ENCODE assay signal across 11 cellular contexts in genomic region chr6:55886185-55886836, GRCh38. TPM values are rescaled to one million over a fixed set of nuclear protein-coding genes. Genes with fewer than 3 reads are reported as not detected.
A peak's percentile ranks its signal among the peaks of the same experiment; 100 is the strongest.
DNase-seq lines count a peak whose midpoint lies in the region; ATAC-seq and TF ChIP-seq lines count a peak whose summit lies in the region.
"Had no signal": no experiment of that assay in that cellular context is flagged by ENCODE, and none has a peak within 500 bp of the region (broad histone marks: within the 10 kb centered on the region; RNA-seq: fewer than 3 reads in every experiment).

No MANE protein-coding gene starts in this region.

- H3K4me3 ChIP-seq in epithelial cell of esophagus (ENCODE audit: low read length): no peak overlapping the region

- peak; percentile 26 for TF ChIP-seq CTCF in epithelial cell of esophagus (IDR thresholded peaks at IDR 0.05; ENCODE audit: insufficient read depth, low read depth, low read length, missing control alignments)

- peak; percentile 2 for DNase-seq in NCI-H2107 treated with DMSO at 0.1 percent for 48 hours (lab: John Stamatoyannopoulos, UW; ENCODE audit: unreplicated experiment)
- DNase-seq in NCI-H2107 (lab: John Stamatoyannopoulos, UW): no peak
- peak; percentile 57 for DNase-seq in NCI-H2227 treated with DMSO at 0.1 percent for 48 hours (lab: John Stamatoyannopoulos, UW)
- DNase-seq in epithelial cell of esophagus (ENCODE audit: low read depth): peak; percentile 30
- DNase-seq in renal cortical epithelial cell (ENCODE audit: low read depth): peak; percentile 33
- no peak for DNase-seq in NCI-H2081 treated with DMSO at 0.1 percent for 48 hours (lab: John Stamatoyannopoulos, UW)
- DNase-seq: activated T-cell treated with anti-CD3 and anti-CD28 coated beads for 4 hours, C1 segment of cervical spinal cord, NCI-H345 had no signal

- ATAC-seq in GM18868 (IDR thresholded peaks at IDR 0.05; ENCODE audit: unreplicated experiment): no peak
- no peak for ATAC-seq in HG02885 (IDR thresholded peaks at IDR 0.05; ENCODE audit: poor library complexity, unreplicated experiment)

RNA-seq across cellular contexts. Expression of gene BMP5, which starts 10.9 kb away (rescaled TPM):
- total RNA-seq in renal cortical epithelial cell: not detected in 2 replicates

Comparison
In these comparisons a context has a peak if more than half of its experiments do, and no peak if none do; other contexts are left out.
1. DNase-seq: peak in NCI-H2107 treated with DMSO at 0.1 percent for 48 hours (single experiment), NCI-H2227 treated with DMSO at 0.1 percent for 48 hours (single experiment), epithelial cell of esophagus (single experiment) and renal cortical epithelial cell (single experiment); none in NCI-H2107 (single experiment) and NCI-H2081 treated with DMSO at 0.1 percent for 48 hours (single experiment).